Comparison of ENCODE assay signal across 8 cellular contexts in genomic region chr4:153488006-153488718, GRCh38. TPM values are rescaled to one million over a fixed set of nuclear protein-coding genes. Genes with fewer than 3 reads are reported as not detected.
DNase-seq lines count a peak whose midpoint lies in the region; ATAC-seq and TF ChIP-seq lines count a peak whose summit lies in the region.

No MANE protein-coding gene starts in this region.

- DNase-seq in RWPE1 (ENCODE audit: low spot score) (no peak), lung (ENCODE audit: low spot score) (peak; percentile 37), T1000 (lab: John Stamatoyannopoulos, UW) (no peak), NCI-H1092 treated with DMSO at 0.1 percent for 48 hours (lab: John Stamatoyannopoulos, UW) (no peak)
- DNase-seq in activated naive CD8-positive, alpha-beta T cell treated with anti-CD3 and anti-CD28 coated beads, Interleukin-2, amount 10 ng/mL, durations not matched to agents 7 days and 5 days: peak; percentile 79

- WGBS in lung, 2 donors: 8 to 15% methylated on average over 14 of the region's 14 CpGs

- peaks cover 17% of the 10 kb centered on the region for H3K36me3 Mint-ChIP-seq in activated naive CD8-positive, alpha-beta T cell treated with anti-CD3 and anti-CD28 coated beads, Interleukin-2, amount 10 ng/mL, durations not matched to agents 7 days and 5 days
- peaks cover 44% of the 10 kb centered on the region for H3K36me3 Mint-ChIP-seq in stimulated activated naive CD8-positive, alpha-beta T cell treated with anti-CD3 and anti-CD28 coated beads, Interleukin-15, Interleukin-2, amounts not matched to agents 100 ng/mL and 50 ng/mL, for 24 hours (ENCODE audit: low read depth)

- peaks cover 4 to 25% of the 10 kb centered on the region in 2 donors for H3K4me1 ChIP-seq in lung (ENCODE audit: control insufficient read depth in 2 of 2, insufficient read depth in 2 of 2, low read length in 2 of 2)

- H3K27ac ChIP-seq in RWPE1 (peak overlapping the region; percentile 93), lung (ENCODE audit: low read depth in 1 of 2, low read length in 1 of 2) (peak overlapping the region; percentile 47 to 83)

- H3K4me3 ChIP-seq in lung: no peak overlapping the region

- H3K9me3 ChIP-seq in lung (ENCODE audit: control insufficient read depth in 2 of 2, insufficient read depth in 1 of 2, low read length in 1 of 2): no peaks in the 10 kb centered on the region

- H3K27ac Mint-ChIP-seq in activated naive CD8-positive, alpha-beta T cell treated with anti-CD3 and anti-CD28 coated beads, Interleukin-2, amount 10 ng/mL, durations not matched to agents 7 days and 5 days: peak overlapping the region; percentile 95
- peak overlapping the region; percentile 98 for H3K27ac Mint-ChIP-seq in stimulated activated naive CD8-positive, alpha-beta T cell treated with anti-CD3 and anti-CD28 coated beads, Interleukin-15, Interleukin-2, amounts not matched to agents 100 ng/mL and 50 ng/mL, for 24 hours

- H3K4me3 Mint-ChIP-seq in activated naive CD8-positive, alpha-beta T cell treated with anti-CD3 and anti-CD28 coated beads, Interleukin-2, amount 10 ng/mL, durations not matched to agents 7 days and 5 days: peak overlapping the region; percentile 82
- H3K4me3 Mint-ChIP-seq in stimulated activated naive CD8-positive, alpha-beta T cell treated with anti-CD3 and anti-CD28 coated beads, Interleukin-15, Interleukin-2, amounts not matched to agents 100 ng/mL and 50 ng/mL, for 24 hours: peak overlapping the region; percentile 82

- CTCF ChIA-PET in RWPE1 (lab: Yijun Ruan, JAX): no interaction called here

- H3K4me1 Mint-ChIP-seq in activated naive CD8-positive, alpha-beta T cell treated with anti-CD3 and anti-CD28 coated beads, Interleukin-2, amount 10 ng/mL, durations not matched to agents 7 days and 5 days: peaks cover 67% of the 10 kb centered on the region
- peaks cover 91% of the 10 kb centered on the region for H3K4me1 Mint-ChIP-seq in stimulated activated naive CD8-positive, alpha-beta T cell treated with anti-CD3 and anti-CD28 coated beads, Interleukin-15, Interleukin-2, amounts not matched to agents 100 ng/mL and 50 ng/mL, for 24 hours (ENCODE audit: low read depth)

- H3K27me3 ChIP-seq in lung (ENCODE audit: control insufficient read depth, insufficient read depth): no peaks in the 10 kb centered on the region

- TF ChIP-seq CTCF in RWPE1 (conservative IDR thresholded peaks at IDR 0.05; ENCODE audit: low read depth) (no peak), lung (IDR thresholded peaks at IDR 0.05; ENCODE audit: control extremely low read depth, extremely low read depth) (no peak)

- H3K9me3 Mint-ChIP-seq in activated naive CD8-positive, alpha-beta T cell treated with anti-CD3 and anti-CD28 coated beads, Interleukin-2, amount 10 ng/mL, durations not matched to agents 7 days and 5 days: no peaks in the 10 kb centered on the region
- H3K9me3 Mint-ChIP-seq in stimulated activated naive CD8-positive, alpha-beta T cell treated with anti-CD3 and anti-CD28 coated beads, Interleukin-15, Interleukin-2, amounts not matched to agents 100 ng/mL and 50 ng/mL, for 24 hours: no peaks in the 10 kb centered on the region

- ATAC-seq in GM18511 (IDR thresholded peaks at IDR 0.05; ENCODE audit: unreplicated experiment): peak; percentile 60
- ATAC-seq in HG02798 (IDR thresholded peaks at IDR 0.05; ENCODE audit: poor library complexity, unreplicated experiment): peak; percentile 50
- peak; percentile 61 for ATAC-seq in activated naive CD8-positive, alpha-beta T cell treated with anti-CD3 and anti-CD28 coated beads, Interleukin-2, amount 10 ng/mL, durations not matched to agents 7 days and 5 days (ENCODE audit: low read depth)
- peak; percentile 20 for ATAC-seq in lung (ENCODE audit: insufficient read depth, low FRiP score)

- POLR2A ChIA-PET in RWPE1 (lab: Yijun Ruan, JAX; ENCODE audit: low non-redundant PET): no interaction called here
- POLR2A ChIA-PET in activated naive CD8-positive, alpha-beta T cell treated with anti-CD3 and anti-CD28 coated beads, Interleukin-2, amount 10 ng/mL, durations not matched to agents 7 days and 5 days (lab: Charles Lee): interaction anchor here (1.0 to 6.9 kb wide), 13 partner anchors 10 to 953 kb away, joined by 3 to 72 read pairs (median 7); partner anchors contain the start of gene TMEM131L

- no peaks in the 10 kb centered on the region for H3K27me3 Mint-ChIP-seq in activated naive CD8-positive, alpha-beta T cell treated with anti-CD3 and anti-CD28 coated beads, Interleukin-2, amount 10 ng/mL, durations not matched to agents 7 days and 5 days
- no peaks in the 10 kb centered on the region for H3K27me3 Mint-ChIP-seq in stimulated activated naive CD8-positive, alpha-beta T cell treated with anti-CD3 and anti-CD28 coated beads, Interleukin-15, Interleukin-2, amounts not matched to agents 100 ng/mL and 50 ng/mL, for 24 hours

- H3K36me3 ChIP-seq in lung (ENCODE audit: control insufficient read depth in 2 of 2, insufficient read depth in 2 of 2, low read length in 2 of 2): no peaks in the 10 kb centered on the region

RNA-seq across cellular contexts. Expression of gene TMEM131L, which starts 22.0 kb away (rescaled TPM):
- total RNA-seq in activated naive CD8-positive, alpha-beta T cell treated with anti-CD3 and anti-CD28 coated beads, Interleukin-2, amount 10 ng/mL, durations not matched to agents 7 days and 5 days: 10 to 100 TPM; 51.8 to 57.2 TPM
- total RNA-seq in lung: 10 to 100 TPM; 16.8 to 40.6 TPM
- 1 to 10 TPM; 2.9 to 6.8 TPM for polyA plus RNA-seq in lung

Comparison
In these comparisons a context has a peak if more than half of its experiments do, and no peak if none do; other contexts are left out.
1. DNase-seq: peak in activated naive CD8-positive, alpha-beta T cell treated with anti-CD3 and anti-CD28 coated beads, Interleukin-2, amount 10 ng/mL, durations not matched to agents 7 days and 5 days (single experiment) and lung (single experiment); none in RWPE1 (single experiment), T1000 (single experiment) and NCI-H1092 treated with DMSO at 0.1 percent for 48 hours (single experiment).
2. Peak in every context shown above with its lines, with median percentiles within 50 percentile points of each other: ATAC-seq.